Comparison of ENCODE assay signal across 12 cellular contexts in the genomic region with DNA sequence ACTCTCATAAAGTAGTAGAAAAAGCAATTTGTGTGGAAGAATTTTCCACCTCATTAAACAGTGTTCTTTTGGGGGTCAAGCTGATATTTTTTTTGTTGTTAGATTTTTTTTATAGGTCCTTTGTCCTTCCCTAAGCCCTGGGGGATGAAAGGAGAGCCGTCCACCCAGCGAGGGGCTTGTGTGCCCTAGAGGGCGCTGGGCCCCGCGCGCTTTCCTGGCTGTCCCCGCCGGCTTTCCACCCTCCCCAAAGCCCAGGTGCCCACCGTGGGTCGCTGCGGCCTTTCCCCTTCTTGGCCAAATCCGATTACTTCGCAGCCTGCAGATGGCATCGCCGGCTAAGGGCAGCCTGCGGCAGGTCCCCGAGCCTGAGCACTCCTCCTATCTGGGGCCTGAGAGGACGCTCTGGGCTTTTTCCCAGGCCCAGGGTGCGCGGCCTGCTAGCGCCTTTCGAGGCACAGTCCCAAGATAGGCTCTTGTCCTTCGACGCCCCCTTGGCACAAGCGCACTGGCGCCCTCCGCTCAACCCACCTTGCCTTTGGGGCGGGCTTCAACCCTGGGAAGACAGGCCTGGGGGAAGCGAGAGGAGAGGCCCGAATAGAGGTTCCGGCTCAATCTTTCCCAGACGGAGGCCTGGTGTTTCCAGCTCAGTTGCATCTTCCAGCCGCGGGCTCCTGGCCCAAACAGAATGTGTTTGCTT. TPM values are rescaled to one million over a fixed set of nuclear protein-coding genes. Genes with fewer than 3 reads are reported as not detected.
A peak's percentile ranks its signal among the peaks of the same experiment; 100 is the strongest.
DNase-seq lines count a peak whose midpoint lies in the region; ATAC-seq and TF ChIP-seq lines count a peak whose summit lies in the region.
"Had no signal": no experiment of that assay in that cellular context is flagged by ENCODE, and none has a peak within 500 bp of the region (broad histone marks: within the 10 kb centered on the region; RNA-seq: fewer than 3 reads in every experiment).

No MANE protein-coding gene starts in this region.

- H3K27me3 ChIP-seq in H7 (ENCODE audit: control insufficient read depth, insufficient read depth, low read length): peaks cover 63% of the 10 kb centered on the region

- no peaks in the 10 kb centered on the region for H3K9me3 ChIP-seq in ES-I3 (ENCODE audit: control insufficient read depth, insufficient read depth, low read length)

- peaks cover 15% of the 10 kb centered on the region for H3K4me1 ChIP-seq in ES-I3 (ENCODE audit: insufficient read depth, low read length)

- H3K9ac ChIP-seq in ES-I3 (ENCODE audit: low read depth, low read length): peak overlapping the region; percentile 24; the same call in 1 of the 2 replicates

- peaks cover 48% of the 10 kb centered on the region for H3K4me1 Mint-ChIP-seq in WTC11

- no peak for TF ChIP-seq CTCF in WTC11 (IDR thresholded peaks at IDR 0.05)

- peak overlapping the region; percentile 59 for H3K4me3 Mint-ChIP-seq in WTC11

- 0 out of 2 replicates have a peak overlapping the region, but pooled peaks have one; percentile 9 for H3K4me3 ChIP-seq in H7 (ENCODE audit: insufficient read depth, low read depth, low read length)

- POLR2A ChIA-PET in WTC11 (lab: Charles Lee): interaction anchor here (0.7 to 1.0 kb wide), 3 partner anchors 23 to 1856 kb away, joined by 3 to 8 read pairs (median 3); no protein-coding TSS in a partner anchor

- ATAC-seq in WTC11 (peak; percentile 70), left lobe of liver (peak; percentile 36)

- H3K9me3 Mint-ChIP-seq in WTC11: no peaks in the 10 kb centered on the region

- H3K36me3 Mint-ChIP-seq in WTC11: no peaks in the 10 kb centered on the region

- H3K27me3 Mint-ChIP-seq in WTC11 (ENCODE audit: low read depth): peaks cover 93% of the 10 kb centered on the region

- DNase-seq in H7 (peak; percentile 87), WTC11 (ENCODE audit: low spot score) (peak; percentile 61), left lobe of liver (ENCODE audit: low spot score) (no peak), DMS153 (lab: John Stamatoyannopoulos, UW) (no peak), A172 (ENCODE audit: low spot score) (no peak), GM19238 (ENCODE audit: insufficient read length, low spot score) (no peak)
- no peak for DNase-seq in activated naive CD4-positive, alpha-beta T cell (lab: John Stamatoyannopoulos, UW)
- DNase-seq: activated CD8-positive, alpha-beta memory T cell treated with anti-CD3 and anti-CD28 coated beads, Interleukin-2, amount 50 U/mL, for 4 hours; DMS 273 treated with DMSO at 0.1 percent for 48 hours; foreskin melanocyte; NCI-H446 treated with DMSO at 0.1 percent for 48 hours had no signal

- CTCF ChIA-PET in WTC11 (lab: Charles Lee): interaction anchor here (0.9 to 2.6 kb wide), 7 partner anchors 10 to 48 kb away, joined by 3 to 20 read pairs (median 5); partner anchors contain the start of gene TFAP2A

- H3K36me3 ChIP-seq in ES-I3 (ENCODE audit: insufficient read depth, low read length) (no peaks in the 10 kb centered on the region), H7 (replicated peaks; ENCODE audit: control insufficient read depth, insufficient read depth, low read length) (no peaks in the 10 kb centered on the region)

- H3K27ac Mint-ChIP-seq in WTC11: no peak overlapping the region

TF ChIP-seq in WTC11, 78 proteins besides CTCF, POLR2A, EP300 and RAD21 (continues in another document):
- TF ChIP-seq, protein P1, sequence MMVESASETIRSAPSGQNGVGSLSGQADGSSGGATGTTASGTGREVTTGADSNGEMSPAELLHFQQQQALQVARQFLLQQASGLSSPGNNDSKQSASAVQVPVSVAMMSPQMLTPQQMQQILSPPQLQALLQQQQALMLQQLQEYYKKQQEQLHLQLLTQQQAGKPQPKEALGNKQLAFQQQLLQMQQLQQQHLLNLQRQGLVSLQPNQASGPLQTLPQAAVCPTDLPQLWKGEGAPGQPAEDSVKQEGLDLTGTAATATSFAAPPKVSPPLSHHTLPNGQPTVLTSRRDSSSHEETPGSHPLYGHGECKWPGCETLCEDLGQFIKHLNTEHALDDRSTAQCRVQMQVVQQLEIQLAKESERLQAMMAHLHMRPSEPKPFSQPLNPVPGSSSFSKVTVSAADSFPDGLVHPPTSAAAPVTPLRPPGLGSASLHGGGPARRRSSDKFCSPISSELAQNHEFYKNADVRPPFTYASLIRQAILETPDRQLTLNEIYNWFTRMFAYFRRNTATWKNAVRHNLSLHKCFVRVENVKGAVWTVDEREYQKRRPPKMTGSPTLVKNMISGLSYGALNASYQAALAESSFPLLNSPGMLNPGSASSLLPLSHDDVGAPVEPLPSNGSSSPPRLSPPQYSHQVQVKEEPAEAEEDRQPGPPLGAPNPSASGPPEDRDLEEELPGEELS (CRISPR knock-in tag; IDR thresholded peaks at IDR 0.05): 0 out of 2 replicates have a peak, but pooled peaks have one; percentile 38
- no peak for TF ChIP-seq ZNF512 (CRISPR knock-in tag; IDR thresholded peaks at IDR 0.05; ENCODE audit: borderline replicate concordance)
- TF ChIP-seq TP53 (CRISPR knock-in tag; IDR thresholded peaks at IDR 0.05): 0 out of 2 replicates have a peak, but pooled peaks have one; percentile 48
- peak; percentile 72; the same call in 1 of the 2 replicates for TF ChIP-seq MAX (CRISPR knock-in tag; IDR thresholded peaks at IDR 0.05)
- no peak for TF ChIP-seq STAT6 (CRISPR knock-in tag; conservative IDR thresholded peaks at IDR 0.05; ENCODE audit: low read depth)
- no peak for TF ChIP-seq GABPB1 (CRISPR knock-in tag; IDR thresholded peaks at IDR 0.05)
- TF ChIP-seq, protein P2, sequence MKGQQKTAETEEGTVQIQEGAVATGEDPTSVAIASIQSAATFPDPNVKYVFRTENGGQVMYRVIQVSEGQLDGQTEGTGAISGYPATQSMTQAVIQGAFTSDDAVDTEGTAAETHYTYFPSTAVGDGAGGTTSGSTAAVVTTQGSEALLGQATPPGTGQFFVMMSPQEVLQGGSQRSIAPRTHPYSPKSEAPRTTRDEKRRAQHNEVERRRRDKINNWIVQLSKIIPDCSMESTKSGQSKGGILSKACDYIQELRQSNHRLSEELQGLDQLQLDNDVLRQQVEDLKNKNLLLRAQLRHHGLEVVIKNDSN (CRISPR knock-in tag; IDR thresholded peaks at IDR 0.05): no peak
- TF ChIP-seq JAZF1 (CRISPR knock-in tag; IDR thresholded peaks at IDR 0.05): no peak
- peak; percentile 61; the same call in 1 of the 2 replicates for TF ChIP-seq ETV6 (CRISPR knock-in tag; IDR thresholded peaks at IDR 0.05)
- no peak for TF ChIP-seq ZNF317 (CRISPR knock-in tag; IDR thresholded peaks at IDR 0.05; ENCODE audit: borderline replicate concordance, low read depth)
- TF ChIP-seq GRHL2 (CRISPR knock-in tag; IDR thresholded peaks at IDR 0.05; ENCODE audit: insufficient replicate concordance, severe bottlenecking): no peak

RNA-seq across cellular contexts. Expression of gene TFAP2A, which starts 33.6 kb away (rescaled TPM):
- not detected in 2 replicates for total RNA-seq in H7 (2014; rRNA removed; shearing (Covaris generic))
- total RNA-seq in WTC11 (2021) (0.27 to 0.42 TPM (median 0.30 TPM) in 3 replicates), left lobe of liver (0.45 TPM)
- total RNA-seq in A172 (2014; rRNA removed; shearing (Covaris generic)): 5.2 TPM in 2 replicates

Comparison
In these comparisons a context has a peak if more than half of its experiments do, and no peak if none do; other contexts are left out.
1. DNase-seq: peak in H7 (single experiment) and WTC11 (single experiment); none in left lobe of liver (single experiment), DMS153 (single experiment), A172 (single experiment), activated naive CD4-positive, alpha-beta T cell (0 of 4) and GM19238 (single experiment).